18 cellular contexts compared by ENCODE assay signal in genomic region chr11:81792416-81792815, GRCh38.
DNase-seq lines count a peak whose midpoint lies in the region; ATAC-seq and TF ChIP-seq lines count a peak whose summit lies in the region.
"Had no signal": no experiment of that assay in that cellular context is flagged by ENCODE, and none has a peak within 500 bp of the region (broad histone marks: within the 10 kb centered on the region; RNA-seq: fewer than 3 reads in every experiment).

No MANE protein-coding gene starts in this region.

- H3K79me2 ChIP-seq in mesendoderm (ENCODE audit: control insufficient read depth, insufficient read depth, low read length), result no peaks in the 10 kb centered on the region

- DNase-seq in activated CD4-positive, alpha-beta T cell treated with anti-CD3 and anti-CD28 coated beads, Interleukin-2, amount 10 ng/mL, durations not matched to agents 24 days and 14 days, result peak; percentile 9
- no peak for DNase-seq in activated CD4-positive, alpha-beta T cell treated with anti-CD3 and anti-CD28 coated beads, Interleukin-2, amount 50 U/mL, for 48 hours
- DNase-seq in fibroblast of the aortic adventitia (ENCODE audit: low read depth), result peak; percentile 34
- no peak for DNase-seq in mesendoderm
- no peak for DNase-seq in mucosa of descending colon
- DNase-seq: Caco-2; CD4-positive, CD25-positive, alpha-beta regulatory T cell; CD8-positive, alpha-beta T cell; DMS153; DND-41; GM23248; H9 had no signal

- no peaks in the 10 kb centered on the region for H3K36me3 Mint-ChIP-seq in activated CD4-positive, alpha-beta T cell treated with anti-CD3 and anti-CD28 coated beads, Interleukin-2, amount 10 ng/mL, durations not matched to agents 24 days and 14 days (ENCODE audit: low read depth)
- H3K36me3 Mint-ChIP-seq: CD4-positive, CD25-positive, alpha-beta regulatory T cell; CD8-positive, alpha-beta T cell had no signal

- no peak overlapping the region for H3K9ac ChIP-seq in mesendoderm (ENCODE audit: low read length)
- H3K9ac ChIP-seq: BLaER1, GM23248 had no signal

- H3K23ac ChIP-seq in mesendoderm (ENCODE audit: low read length), result no peak overlapping the region

- intact Hi-C loops in activated CD4-positive, alpha-beta T cell treated with anti-CD3 and anti-CD28 coated beads, Interleukin-2, amount 10 ng/mL, durations not matched to agents 24 days and 14 days (cut with micrococcal nuclease), result no loop called here
- intact Hi-C loops in mucosa of descending colon (cut with DNase I, micrococcal nuclease), result no loop called here

- no peaks in the 10 kb centered on the region for H3K9me3 Mint-ChIP-seq in activated CD4-positive, alpha-beta T cell treated with anti-CD3 and anti-CD28 coated beads, Interleukin-2, amount 10 ng/mL, durations not matched to agents 24 days and 14 days
- H3K9me3 Mint-ChIP-seq: CD8-positive, alpha-beta T cell had no signal

- H3K56ac ChIP-seq in mesendoderm (ENCODE audit: low read length), result peak overlapping the region; percentile 71

- H3K18ac ChIP-seq in mesendoderm (ENCODE audit: low read length), result peak overlapping the region; percentile 9

- H3K4ac ChIP-seq in mesendoderm (ENCODE audit: low read depth, low read length), result peak overlapping the region; percentile 46

- H3K27me3 ChIP-seq in mesendoderm (ENCODE audit: insufficient read depth, low read length, poor library complexity), result no peaks in the 10 kb centered on the region
- H3K27me3 ChIP-seq: BLaER1 had no signal

- H3K4me1 ChIP-seq in mesendoderm (ENCODE audit: control insufficient read depth, low read depth, low read length), result no peaks in the 10 kb centered on the region
- no peaks in the 10 kb centered on the region for H3K4me1 ChIP-seq in mucosa of descending colon (ENCODE audit: low read depth)
- H3K4me1 ChIP-seq: BLaER1, Caco-2 had no signal

- H2BK15ac ChIP-seq in mesendoderm (replicated peaks; ENCODE audit: low read depth), result no peak overlapping the region

- H2BK5ac ChIP-seq in mesendoderm (ENCODE audit: low read length), result peak overlapping the region; percentile 1

- no peak overlapping the region for H4K5ac ChIP-seq in mesendoderm (ENCODE audit: low read length)

- H3K4me2 ChIP-seq in mesendoderm (ENCODE audit: low read length), result no peak overlapping the region
- H3K4me2 ChIP-seq: BLaER1 had no signal

- TF ChIP-seq CTCF in fibroblast of the aortic adventitia (IDR thresholded peaks at IDR 0.05; ENCODE audit: insufficient read depth, low read length) (no peak), mucosa of descending colon (IDR thresholded peaks at IDR 0.05) (no peak)

- no peak overlapping the region for H3K27ac ChIP-seq in mesendoderm (ENCODE audit: low read depth, low read length)
- H3K27ac ChIP-seq: 22Rv1, BLaER1, C4-2B, GM23248 had no signal

- no peak overlapping the region for H3K4me3 Mint-ChIP-seq in activated CD4-positive, alpha-beta T cell treated with anti-CD3 and anti-CD28 coated beads, Interleukin-2, amount 10 ng/mL, durations not matched to agents 24 days and 14 days
- H3K4me3 Mint-ChIP-seq: B cell; CD4-positive, CD25-positive, alpha-beta regulatory T cell; CD8-positive, alpha-beta T cell; H9 had no signal

- H3K36me3 ChIP-seq in mesendoderm (ENCODE audit: control insufficient read depth, insufficient read depth, low read length), result no peaks in the 10 kb centered on the region
- no peaks in the 10 kb centered on the region for H3K36me3 ChIP-seq in mucosa of descending colon (ENCODE audit: low read depth)
- H3K36me3 ChIP-seq: BLaER1 had no signal

- no peak overlapping the region for H3K4me3 ChIP-seq in fibroblast of the aortic adventitia (ENCODE audit: low read depth, low read length)
- no peak overlapping the region for H3K4me3 ChIP-seq in mesendoderm (ENCODE audit: low read length)
- H3K4me3 ChIP-seq in mucosa of descending colon, result no peak overlapping the region
- H3K4me3 ChIP-seq: BLaER1, GM23248 had no signal

- ATAC-seq in HG02610 (IDR thresholded peaks at IDR 0.05; ENCODE audit: unreplicated experiment) (no peak), mucosa of descending colon (no peak)
- ATAC-seq: CD8-positive, alpha-beta T cell; HCT116 had no signal

- no peak overlapping the region for H4K8ac ChIP-seq in mesendoderm (ENCODE audit: low read depth, low read length)

- H3K27me3 Mint-ChIP-seq in activated CD4-positive, alpha-beta T cell treated with anti-CD3 and anti-CD28 coated beads, Interleukin-2, amount 10 ng/mL, durations not matched to agents 24 days and 14 days, result no peaks in the 10 kb centered on the region
- H3K27me3 Mint-ChIP-seq: B cell; CD4-positive, CD25-positive, alpha-beta regulatory T cell had no signal

- no peaks in the 10 kb centered on the region for H3K79me1 ChIP-seq in mesendoderm (ENCODE audit: low read length)

- no peaks in the 10 kb centered on the region for H3K9me3 ChIP-seq in mucosa of descending colon
- H3K9me3 ChIP-seq: BLaER1 had no signal

- no CpG with 5 or more reads among the region's 4 CpGs for WGBS in mesendoderm (ENCODE audit: extremely low coverage, insufficient coverage, low lambda C conversion rate)

- no peak overlapping the region for H2BK120ac ChIP-seq in mesendoderm (ENCODE audit: low read depth, low read length)

- H3K27ac Mint-ChIP-seq in activated CD4-positive, alpha-beta T cell treated with anti-CD3 and anti-CD28 coated beads, Interleukin-2, amount 10 ng/mL, durations not matched to agents 24 days and 14 days, result no peak overlapping the region
- H3K27ac Mint-ChIP-seq: B cell; CD4-positive, CD25-positive, alpha-beta regulatory T cell; CD8-positive, alpha-beta T cell had no signal

- H3K4me1 Mint-ChIP-seq in activated CD4-positive, alpha-beta T cell treated with anti-CD3 and anti-CD28 coated beads, Interleukin-2, amount 10 ng/mL, durations not matched to agents 24 days and 14 days, result peaks cover 2% of the 10 kb centered on the region
- H3K4me1 Mint-ChIP-seq: B cell had no signal

- peak overlapping the region; percentile 95 for H2AK5ac ChIP-seq in mesendoderm (ENCODE audit: low read length)

Comparison
In these comparisons a context has a peak if more than half of its experiments do, and no peak if none do; other contexts are left out.
1. DNase-seq: peak in activated CD4-positive, alpha-beta T cell treated with anti-CD3 and anti-CD28 coated beads, Interleukin-2, amount 10 ng/mL, durations not matched to agents 24 days and 14 days (single experiment) and fibroblast of the aortic adventitia (single experiment); none in activated CD4-positive, alpha-beta T cell treated with anti-CD3 and anti-CD28 coated beads, Interleukin-2, amount 50 U/mL, for 48 hours (0 of 2), mesendoderm (single experiment) and mucosa of descending colon (0 of 3).